ENCODE assay signal across 9 cellular contexts in the genomic region with DNA sequence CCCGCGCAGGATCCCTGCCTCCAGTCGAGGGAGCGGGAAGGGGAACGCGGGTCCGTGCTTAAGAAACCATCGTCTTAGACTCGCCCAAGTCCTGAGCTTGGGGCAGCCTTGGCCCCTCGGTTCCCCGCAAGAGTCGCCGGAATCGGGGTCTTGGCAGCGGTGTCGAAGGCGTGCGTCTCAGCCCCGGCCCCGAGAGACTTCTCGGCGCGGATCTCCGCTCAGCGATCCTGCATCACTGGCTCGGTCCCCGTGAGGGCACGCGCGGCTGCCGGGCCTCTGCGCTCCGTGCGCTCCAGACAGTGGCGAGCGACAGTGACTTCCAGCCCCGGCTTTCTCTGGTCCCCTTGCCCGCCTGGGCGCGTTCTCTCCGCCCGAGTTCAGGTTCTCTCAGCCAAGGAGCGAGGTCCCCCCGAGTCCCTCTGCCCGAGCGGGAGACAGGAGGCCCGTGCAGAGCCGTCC. TPM values are rescaled to one million over a fixed set of nuclear protein-coding genes. Genes with fewer than 3 reads are reported as not detected.
DNase-seq lines count a peak whose midpoint lies in the region; ATAC-seq and TF ChIP-seq lines count a peak whose summit lies in the region.
"Had no signal": no experiment of that assay in that cellular context is flagged by ENCODE, and none has a peak within 500 bp of the region (broad histone marks: within the 10 kb centered on the region; RNA-seq: fewer than 3 reads in every experiment).

No MANE protein-coding gene starts in this region.

- CTCF ChIA-PET in SK-N-SH (lab: Yijun Ruan, JAX) = interaction anchor here (1.5 kb wide), 1 partner anchor 701 kb away, joined by 3 read pairs; no protein-coding TSS in a partner anchor

- H3K27me3 ChIP-seq in BLaER1 (peaks cover 27% of the 10 kb centered on the region), SK-N-SH (ENCODE audit: insufficient read depth) (no peaks in the 10 kb centered on the region), neuron (ENCODE audit: insufficient read depth, low read length) (no peaks in the 10 kb centered on the region)

- H2AFZ ChIP-seq in SK-N-SH (ENCODE audit: low read depth) (peak overlapping the region; percentile 66; the same call in 1 of the 2 replicates), neuron (ENCODE audit: low read depth, low read length) (peak overlapping the region; percentile 12)

- H3K4me2 ChIP-seq in BLaER1 = peak overlapping the region; percentile 93
- peak overlapping the region; percentile 96 for H3K4me2 ChIP-seq in SK-N-SH

- H3K9me3 ChIP-seq in BLaER1 = no peaks in the 10 kb centered on the region
- no peaks in the 10 kb centered on the region for H3K9me3 ChIP-seq in SK-N-SH
- peaks cover 2% of the 10 kb centered on the region for H3K9me3 ChIP-seq in neuron (ENCODE audit: low read length)

- H3K4me1 ChIP-seq in BLaER1 (peaks cover 26% of the 10 kb centered on the region), SK-N-SH (ENCODE audit: control insufficient read depth in 1 of 2, insufficient read depth in 2 of 2, low read depth in 1 of 2, low read length in 1 of 2) (peaks cover 0 to 3% of the 10 kb centered on the region in 2 experiments; a peak in 1 of 4 replicates), neuron (ENCODE audit: insufficient read depth, low read length) (peaks cover 22% of the 10 kb centered on the region)

- no peak for ATAC-seq in HG02884 (IDR thresholded peaks at IDR 0.05; ENCODE audit: unreplicated experiment)
- no peak for ATAC-seq in HG02840 (IDR thresholded peaks at IDR 0.05; ENCODE audit: low FRiP score, unreplicated experiment)
- no peak for ATAC-seq in HG02852 (IDR thresholded peaks at IDR 0.05; ENCODE audit: unreplicated experiment)

- POLR2A ChIA-PET in SK-N-SH (lab: Yijun Ruan, JAX) = no interaction called here

- no peak for TF ChIP-seq RAD21 in SK-N-SH (IDR thresholded peaks at IDR 0.05; ENCODE audit: low read length)

- no peak for TF ChIP-seq EP300 in SK-N-SH (IDR thresholded peaks at IDR 0.05; ENCODE audit: borderline replicate concordance in 1 of 2, low read depth in 1 of 2, low read length in 1 of 2)

- H3K27ac ChIP-seq in BLaER1 (no peak overlapping the region), SK-N-SH (ENCODE audit: low read depth in 2 of 2, low read length in 1 of 2) (peak overlapping the region in 1 of 2 experiments; percentile 69; a peak in 2 of 4 replicates)

- TF ChIP-seq CTCF in SK-N-SH (IDR thresholded peaks at IDR 0.05) (no peak), fibroblast of mammary gland (conservative IDR thresholded peaks at IDR 0.05; ENCODE audit: control insufficient read depth, insufficient read depth, low read depth, low read length) (no peak)

- peak overlapping the region; percentile 49 for H3K9ac ChIP-seq in BLaER1
- H3K9ac ChIP-seq in SK-N-SH = peak overlapping the region; percentile 72

- peak overlapping the region; percentile 71 for H3K4me3 ChIP-seq in BLaER1
- peak overlapping the region; percentile 66 to 81 for H3K4me3 ChIP-seq in SK-N-SH (ENCODE audit: low read depth in 2 of 2, low read length in 1 of 2)
- H3K4me3 ChIP-seq in fibroblast of mammary gland (ENCODE audit: control insufficient read depth, low read depth, low read length) = peak overlapping the region; percentile 90
- peak overlapping the region; percentile 64 for H3K4me3 ChIP-seq in neuron (ENCODE audit: low read length)

- WGBS in SK-N-SH (ENCODE audit: low lambda C conversion rate) = 6% methylated on average over 25 of the region's 48 CpGs

- H3K36me3 ChIP-seq in BLaER1 (no peaks in the 10 kb centered on the region), SK-N-SH (replicated peaks in 1 of 2; ENCODE audit: control insufficient read depth in 1 of 2, insufficient read depth in 2 of 2, low read length in 1 of 2) (no peaks in the 10 kb centered on the region), neuron (ENCODE audit: insufficient read depth, low read length) (peaks cover 3% of the 10 kb centered on the region)

- H3K79me2 ChIP-seq in SK-N-SH (ENCODE audit: insufficient read depth) = peaks cover 54% of the 10 kb centered on the region

- no peaks in the 10 kb centered on the region for H3K9me2 ChIP-seq in SK-N-SH

- peaks cover 30% of the 10 kb centered on the region for H3F3A ChIP-seq in SK-N-SH (replicated peaks; ENCODE audit: insufficient read depth)

- H4K20me1 ChIP-seq in BLaER1 (peaks cover 11% of the 10 kb centered on the region), SK-N-SH (ENCODE audit: insufficient read depth) (no peaks in the 10 kb centered on the region)

- DNase-seq in SK-N-SH (peak; percentile 52), fibroblast of mammary gland (ENCODE audit: low read depth) (no peak), NCI-H2171 (lab: John Stamatoyannopoulos, UW) (no peak)
- DNase-seq: NCI-H2107 had no signal

TF ChIP-seq in SK-N-SH, 30 proteins besides CTCF, POLR2A, EP300 and RAD21:
- TF ChIP-seq MXI1 (IDR thresholded peaks at IDR 0.05; ENCODE audit: low read depth, low read length) (no peak), NRF1 (IDR thresholded peaks at IDR 0.05; ENCODE audit: low read depth, low read length) (no peak), MAX (IDR thresholded peaks at IDR 0.05; ENCODE audit: low read depth) (no peak), SMC3 (IDR thresholded peaks at IDR 0.05; ENCODE audit: low read depth, low read length) (no peak), POLR2AphosphoS5 (IDR thresholded peaks at IDR 0.05; ENCODE audit: low read depth, low read length) (no peak), EZH2phosphoT487 (IDR thresholded peaks at IDR 0.05; ENCODE audit: borderline replicate concordance, low read depth) (no peak), FOSL2 (IDR thresholded peaks at IDR 0.05; ENCODE audit: borderline replicate concordance, low read depth) (no peak), SIN3A (IDR thresholded peaks at IDR 0.05; ENCODE audit: borderline replicate concordance, low read depth, low read length) (no peak), USF2 (IDR thresholded peaks at IDR 0.05; ENCODE audit: borderline replicate concordance, low read depth, low read length) (no peak), FOXJ3 (CRISPR knock-in tag; IDR thresholded peaks at IDR 0.05) (no peak), GATA2 (CRISPR knock-in tag; IDR thresholded peaks at IDR 0.05) (no peak), FOXM1 (IDR thresholded peaks at IDR 0.05; ENCODE audit: low read depth) (no peak), TAF1 (IDR thresholded peaks at IDR 0.05; ENCODE audit: borderline replicate concordance, low read depth, low read length) (no peak)
- TF ChIP-seq, protein P1, sequence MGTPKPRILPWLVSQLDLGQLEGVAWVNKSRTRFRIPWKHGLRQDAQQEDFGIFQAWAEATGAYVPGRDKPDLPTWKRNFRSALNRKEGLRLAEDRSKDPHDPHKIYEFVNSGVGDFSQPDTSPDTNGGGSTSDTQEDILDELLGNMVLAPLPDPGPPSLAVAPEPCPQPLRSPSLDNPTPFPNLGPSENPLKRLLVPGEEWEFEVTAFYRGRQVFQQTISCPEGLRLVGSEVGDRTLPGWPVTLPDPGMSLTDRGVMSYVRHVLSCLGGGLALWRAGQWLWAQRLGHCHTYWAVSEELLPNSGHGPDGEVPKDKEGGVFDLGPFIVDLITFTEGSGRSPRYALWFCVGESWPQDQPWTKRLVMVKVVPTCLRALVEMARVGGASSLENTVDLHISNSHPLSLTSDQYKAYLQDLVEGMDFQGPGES (IDR thresholded peaks at IDR 0.05; ENCODE audit: low read depth, low read length) = no peak

RNA-seq across cellular contexts. Expression of gene HS3ST3A1, which starts 0.4 kb away (rescaled TPM):
- polyA plus RNA-seq in SK-N-SH (2012; rRNA removed) = 17.1 and 22.6 TPM in 2 replicates
- 8.6 and 16.2 TPM in 2 replicates for polyA plus RNA-seq in SK-N-SH (2012; cell fraction: cytosol; rRNA removed)
- polyA plus RNA-seq in SK-N-SH (2012; cell fraction: nucleus; rRNA removed) = 20.7 and 23.4 TPM in 2 replicates
